ENCODE assay signal across 1 cellular context in the genomic region with DNA sequence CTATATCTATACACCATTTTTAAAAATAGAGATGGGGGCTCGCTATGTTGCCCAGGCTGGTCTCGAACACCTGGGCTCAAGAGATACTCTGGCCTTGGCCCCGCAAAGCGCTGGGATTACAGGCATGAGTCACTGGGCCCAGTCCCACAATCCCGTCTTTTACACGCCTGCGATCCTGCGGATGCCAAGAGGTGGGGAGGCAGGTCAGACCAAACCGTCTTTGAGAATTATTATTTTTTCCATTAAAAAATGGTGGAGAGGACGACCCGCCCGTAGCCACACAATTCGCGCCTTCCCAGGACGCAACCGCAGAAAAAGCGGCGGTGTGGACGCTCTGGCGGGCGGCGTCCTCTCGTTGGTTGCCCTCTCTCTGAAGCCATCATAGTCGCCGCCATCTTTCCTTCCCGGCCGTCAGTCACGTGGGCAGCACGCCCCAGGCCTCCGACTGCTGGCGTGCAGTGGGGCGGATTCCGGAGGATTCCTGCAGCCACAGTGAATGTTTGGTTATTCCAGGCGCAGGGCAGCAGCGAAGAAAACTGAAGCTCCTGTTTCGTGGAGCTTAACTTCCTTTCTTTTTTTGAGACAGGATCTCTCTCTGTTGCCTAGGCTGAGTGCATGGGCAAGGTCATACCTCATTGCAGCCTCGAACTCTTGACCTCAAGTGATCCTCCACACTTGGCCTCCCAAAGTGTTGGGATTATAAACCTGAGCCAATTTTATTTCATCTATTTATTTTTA.
TF ChIP-seq lines count a peak whose summit lies in the region.

No MANE protein-coding gene starts in this region.

TF ChIP-seq in HEK293, 187 proteins besides CTCF, POLR2A, EP300 and RAD21 (continued from another document and continues in another):
- TF ChIP-seq, protein P1, sequence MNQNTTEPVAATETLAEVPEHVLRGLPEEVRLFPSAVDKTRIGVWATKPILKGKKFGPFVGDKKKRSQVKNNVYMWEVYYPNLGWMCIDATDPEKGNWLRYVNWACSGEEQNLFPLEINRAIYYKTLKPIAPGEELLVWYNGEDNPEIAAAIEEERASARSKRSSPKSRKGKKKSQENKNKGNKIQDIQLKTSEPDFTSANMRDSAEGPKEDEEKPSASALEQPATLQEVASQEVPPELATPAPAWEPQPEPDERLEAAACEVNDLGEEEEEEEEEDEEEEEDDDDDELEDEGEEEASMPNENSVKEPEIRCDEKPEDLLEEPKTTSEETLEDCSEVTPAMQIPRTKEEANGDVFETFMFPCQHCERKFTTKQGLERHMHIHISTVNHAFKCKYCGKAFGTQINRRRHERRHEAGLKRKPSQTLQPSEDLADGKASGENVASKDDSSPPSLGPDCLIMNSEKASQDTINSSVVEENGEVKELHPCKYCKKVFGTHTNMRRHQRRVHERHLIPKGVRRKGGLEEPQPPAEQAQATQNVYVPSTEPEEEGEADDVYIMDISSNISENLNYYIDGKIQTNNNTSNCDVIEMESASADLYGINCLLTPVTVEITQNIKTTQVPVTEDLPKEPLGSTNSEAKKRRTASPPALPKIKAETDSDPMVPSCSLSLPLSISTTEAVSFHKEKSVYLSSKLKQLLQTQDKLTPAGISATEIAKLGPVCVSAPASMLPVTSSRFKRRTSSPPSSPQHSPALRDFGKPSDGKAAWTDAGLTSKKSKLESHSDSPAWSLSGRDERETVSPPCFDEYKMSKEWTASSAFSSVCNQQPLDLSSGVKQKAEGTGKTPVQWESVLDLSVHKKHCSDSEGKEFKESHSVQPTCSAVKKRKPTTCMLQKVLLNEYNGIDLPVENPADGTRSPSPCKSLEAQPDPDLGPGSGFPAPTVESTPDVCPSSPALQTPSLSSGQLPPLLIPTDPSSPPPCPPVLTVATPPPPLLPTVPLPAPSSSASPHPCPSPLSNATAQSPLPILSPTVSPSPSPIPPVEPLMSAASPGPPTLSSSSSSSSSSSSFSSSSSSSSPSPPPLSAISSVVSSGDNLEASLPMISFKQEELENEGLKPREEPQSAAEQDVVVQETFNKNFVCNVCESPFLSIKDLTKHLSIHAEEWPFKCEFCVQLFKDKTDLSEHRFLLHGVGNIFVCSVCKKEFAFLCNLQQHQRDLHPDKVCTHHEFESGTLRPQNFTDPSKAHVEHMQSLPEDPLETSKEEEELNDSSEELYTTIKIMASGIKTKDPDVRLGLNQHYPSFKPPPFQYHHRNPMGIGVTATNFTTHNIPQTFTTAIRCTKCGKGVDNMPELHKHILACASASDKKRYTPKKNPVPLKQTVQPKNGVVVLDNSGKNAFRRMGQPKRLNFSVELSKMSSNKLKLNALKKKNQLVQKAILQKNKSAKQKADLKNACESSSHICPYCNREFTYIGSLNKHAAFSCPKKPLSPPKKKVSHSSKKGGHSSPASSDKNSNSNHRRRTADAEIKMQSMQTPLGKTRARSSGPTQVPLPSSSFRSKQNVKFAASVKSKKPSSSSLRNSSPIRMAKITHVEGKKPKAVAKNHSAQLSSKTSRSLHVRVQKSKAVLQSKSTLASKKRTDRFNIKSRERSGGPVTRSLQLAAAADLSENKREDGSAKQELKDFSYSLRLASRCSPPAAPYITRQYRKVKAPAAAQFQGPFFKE (tag by site-specific recombination; IDR thresholded peaks at IDR 0.05; ENCODE audit: borderline replicate concordance), result no peak
- TF ChIP-seq ZNF501 (tag by site-specific recombination; IDR thresholded peaks at IDR 0.05), result peak; percentile 98
- peak; percentile 68; the same call in 1 of the 2 replicates for TF ChIP-seq WT1 (tag by site-specific recombination; IDR thresholded peaks at IDR 0.05)
- no peak for TF ChIP-seq ZNF677 (tag by site-specific recombination; IDR thresholded peaks at IDR 0.05)
- peak; percentile 30; the same call in 1 of the 2 replicates for TF ChIP-seq TRIM28 (IDR thresholded peaks at IDR 0.05; ENCODE audit: borderline replicate concordance, low read length)
- no peak for TF ChIP-seq ZNF701 (tag by site-specific recombination; IDR thresholded peaks at IDR 0.05)
- peak; percentile 52 for TF ChIP-seq ZNF600 (tag by site-specific recombination; IDR thresholded peaks at IDR 0.05)
- TF ChIP-seq, protein P2, sequence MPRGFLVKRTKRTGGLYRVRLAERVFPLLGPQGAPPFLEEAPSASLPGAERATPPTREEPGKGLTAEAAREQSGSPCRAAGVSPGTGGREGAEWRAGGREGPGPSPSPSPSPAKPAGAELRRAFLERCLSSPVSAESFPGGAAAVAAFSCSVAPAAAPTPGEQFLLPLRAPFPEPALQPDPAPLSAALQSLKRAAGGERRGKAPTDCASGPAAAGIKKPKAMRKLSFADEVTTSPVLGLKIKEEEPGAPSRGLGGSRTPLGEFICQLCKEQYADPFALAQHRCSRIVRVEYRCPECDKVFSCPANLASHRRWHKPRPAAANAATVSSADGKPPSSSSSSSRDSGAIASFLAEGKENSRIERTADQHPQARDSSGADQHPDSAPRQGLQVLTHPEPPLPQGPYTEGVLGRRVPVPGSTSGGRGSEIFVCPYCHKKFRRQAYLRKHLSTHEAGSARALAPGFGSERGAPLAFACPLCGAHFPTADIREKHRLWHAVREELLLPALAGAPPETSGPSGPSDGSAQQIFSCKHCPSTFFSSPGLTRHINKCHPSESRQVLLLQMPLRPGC (tag by site-specific recombination; IDR thresholded peaks at IDR 0.05), result peak; percentile 95
- TF ChIP-seq ZNF768 (tag by site-specific recombination; IDR thresholded peaks at IDR 0.05), result no peak
- no peak for TF ChIP-seq ZNF404 (tag by site-specific recombination; IDR thresholded peaks at IDR 0.05)
- TF ChIP-seq EGR2 (tag by site-specific recombination; IDR thresholded peaks at IDR 0.05; ENCODE audit: low read depth), result no peak
- TF ChIP-seq, protein P3, sequence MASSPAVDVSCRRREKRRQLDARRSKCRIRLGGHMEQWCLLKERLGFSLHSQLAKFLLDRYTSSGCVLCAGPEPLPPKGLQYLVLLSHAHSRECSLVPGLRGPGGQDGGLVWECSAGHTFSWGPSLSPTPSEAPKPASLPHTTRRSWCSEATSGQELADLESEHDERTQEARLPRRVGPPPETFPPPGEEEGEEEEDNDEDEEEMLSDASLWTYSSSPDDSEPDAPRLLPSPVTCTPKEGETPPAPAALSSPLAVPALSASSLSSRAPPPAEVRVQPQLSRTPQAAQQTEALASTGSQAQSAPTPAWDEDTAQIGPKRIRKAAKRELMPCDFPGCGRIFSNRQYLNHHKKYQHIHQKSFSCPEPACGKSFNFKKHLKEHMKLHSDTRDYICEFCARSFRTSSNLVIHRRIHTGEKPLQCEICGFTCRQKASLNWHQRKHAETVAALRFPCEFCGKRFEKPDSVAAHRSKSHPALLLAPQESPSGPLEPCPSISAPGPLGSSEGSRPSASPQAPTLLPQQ (tag by site-specific recombination; IDR thresholded peaks at IDR 0.05), result peak; percentile 91
- TF ChIP-seq ZNF24 (tag by site-specific recombination; IDR thresholded peaks at IDR 0.05), result peak; percentile 96
- TF ChIP-seq ZIC2 (tag by site-specific recombination; IDR thresholded peaks at IDR 0.05), result peak; percentile 78
- TF ChIP-seq ZNF366 (tag by site-specific recombination; conservative IDR thresholded peaks at IDR 0.05), result peak; percentile 82
- TF ChIP-seq OSR2 (tag by site-specific recombination; IDR thresholded peaks at IDR 0.05), result no peak
- TF ChIP-seq ZNF184 (tag by site-specific recombination; IDR thresholded peaks at IDR 0.05), result no peak
- no peak for TF ChIP-seq ZNF19 (tag by site-specific recombination; IDR thresholded peaks at IDR 0.05; ENCODE audit: low read depth)
- TF ChIP-seq, protein P4, sequence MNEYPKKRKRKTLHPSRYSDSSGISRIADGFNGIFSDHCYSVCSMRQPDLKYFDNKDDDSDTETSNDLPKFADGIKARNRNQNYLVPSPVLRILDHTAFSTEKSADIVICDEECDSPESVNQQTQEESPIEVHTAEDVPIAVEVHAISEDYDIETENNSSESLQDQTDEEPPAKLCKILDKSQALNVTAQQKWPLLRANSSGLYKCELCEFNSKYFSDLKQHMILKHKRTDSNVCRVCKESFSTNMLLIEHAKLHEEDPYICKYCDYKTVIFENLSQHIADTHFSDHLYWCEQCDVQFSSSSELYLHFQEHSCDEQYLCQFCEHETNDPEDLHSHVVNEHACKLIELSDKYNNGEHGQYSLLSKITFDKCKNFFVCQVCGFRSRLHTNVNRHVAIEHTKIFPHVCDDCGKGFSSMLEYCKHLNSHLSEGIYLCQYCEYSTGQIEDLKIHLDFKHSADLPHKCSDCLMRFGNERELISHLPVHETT (tag by site-specific recombination; IDR thresholded peaks at IDR 0.05), result peak; percentile 94
- no peak for TF ChIP-seq ZNF423 (tag by site-specific recombination; IDR thresholded peaks at IDR 0.05)
- TF ChIP-seq ZNF623 (tag by site-specific recombination; IDR thresholded peaks at IDR 0.05), result no peak
- no peak for TF ChIP-seq MZF1 (tag by site-specific recombination; IDR thresholded peaks at IDR 0.05; ENCODE audit: borderline replicate concordance)
- TF ChIP-seq, protein P5, sequence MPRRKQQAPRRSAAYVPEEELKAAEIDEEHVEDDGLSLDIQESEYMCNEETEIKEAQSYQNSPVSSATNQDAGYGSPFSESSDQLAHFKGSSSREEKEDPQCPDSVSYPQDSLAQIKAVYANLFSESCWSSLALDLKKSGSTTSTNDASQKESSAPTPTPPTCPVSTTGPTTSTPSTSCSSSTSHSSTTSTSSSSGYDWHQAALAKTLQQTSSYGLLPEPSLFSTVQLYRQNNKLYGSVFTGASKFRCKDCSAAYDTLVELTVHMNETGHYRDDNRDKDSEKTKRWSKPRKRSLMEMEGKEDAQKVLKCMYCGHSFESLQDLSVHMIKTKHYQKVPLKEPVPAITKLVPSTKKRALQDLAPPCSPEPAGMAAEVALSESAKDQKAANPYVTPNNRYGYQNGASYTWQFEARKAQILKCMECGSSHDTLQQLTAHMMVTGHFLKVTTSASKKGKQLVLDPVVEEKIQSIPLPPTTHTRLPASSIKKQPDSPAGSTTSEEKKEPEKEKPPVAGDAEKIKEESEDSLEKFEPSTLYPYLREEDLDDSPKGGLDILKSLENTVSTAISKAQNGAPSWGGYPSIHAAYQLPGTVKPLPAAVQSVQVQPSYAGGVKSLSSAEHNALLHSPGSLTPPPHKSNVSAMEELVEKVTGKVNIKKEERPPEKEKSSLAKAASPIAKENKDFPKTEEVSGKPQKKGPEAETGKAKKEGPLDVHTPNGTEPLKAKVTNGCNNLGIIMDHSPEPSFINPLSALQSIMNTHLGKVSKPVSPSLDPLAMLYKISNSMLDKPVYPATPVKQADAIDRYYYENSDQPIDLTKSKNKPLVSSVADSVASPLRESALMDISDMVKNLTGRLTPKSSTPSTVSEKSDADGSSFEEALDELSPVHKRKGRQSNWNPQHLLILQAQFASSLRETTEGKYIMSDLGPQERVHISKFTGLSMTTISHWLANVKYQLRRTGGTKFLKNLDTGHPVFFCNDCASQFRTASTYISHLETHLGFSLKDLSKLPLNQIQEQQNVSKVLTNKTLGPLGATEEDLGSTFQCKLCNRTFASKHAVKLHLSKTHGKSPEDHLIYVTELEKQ (tag by site-specific recombination; IDR thresholded peaks at IDR 0.05; ENCODE audit: borderline replicate concordance), result no peak; the same call in 1 of the 2 replicates
- no peak; the same call in 1 of the 2 replicates for TF ChIP-seq ZNF654 (tag by site-specific recombination; IDR thresholded peaks at IDR 0.05; ENCODE audit: low read depth)
- peak; percentile 99 for TF ChIP-seq YY1 (tag by site-specific recombination; IDR thresholded peaks at IDR 0.05)
- peak; percentile 98 for TF ChIP-seq ZSCAN30 (tag by site-specific recombination; IDR thresholded peaks at IDR 0.05)
- TF ChIP-seq ZNF354C (tag by site-specific recombination; IDR thresholded peaks at IDR 0.05; ENCODE audit: borderline replicate concordance, low read depth), result no peak
- peak; percentile 83 for TF ChIP-seq ZNF2 (tag by site-specific recombination; IDR thresholded peaks at IDR 0.05)
- TF ChIP-seq ZNF626 (tag by site-specific recombination; IDR thresholded peaks at IDR 0.05), result no peak
- peak; percentile 89 for TF ChIP-seq ZEB2 (tag by site-specific recombination; IDR thresholded peaks at IDR 0.05)
- TF ChIP-seq ZNF175 (tag by site-specific recombination; IDR thresholded peaks at IDR 0.05), result no peak
- no peak for TF ChIP-seq ZNF555 (tag by site-specific recombination; conservative IDR thresholded peaks at IDR 0.05)
- TF ChIP-seq IKZF3 (tag by site-specific recombination; IDR thresholded peaks at IDR 0.05), result peak; percentile 89
- no peak for TF ChIP-seq ZNF37A (tag by site-specific recombination; IDR thresholded peaks at IDR 0.05)
- TF ChIP-seq ZNF292 (tag by site-specific recombination; IDR thresholded peaks at IDR 0.05; ENCODE audit: borderline replicate concordance, low read depth), result no peak
- no peak for TF ChIP-seq ZNF830 (tag by site-specific recombination; IDR thresholded peaks at IDR 0.05; ENCODE audit: low read depth)
- TF ChIP-seq HOXC10 (CRISPR knock-in tag; IDR thresholded peaks at IDR 0.05), result no peak
- TF ChIP-seq SETDB1 (IDR thresholded peaks at IDR 0.05; ENCODE audit: insufficient read length, low read length), result no peak
- no peak for TF ChIP-seq ZFP41 (tag by site-specific recombination; IDR thresholded peaks at IDR 0.05; ENCODE audit: borderline replicate concordance)
- TF ChIP-seq BCL11B (tag by site-specific recombination; IDR thresholded peaks at IDR 0.05; ENCODE audit: low read depth), result no peak
- TF ChIP-seq, protein P6, sequence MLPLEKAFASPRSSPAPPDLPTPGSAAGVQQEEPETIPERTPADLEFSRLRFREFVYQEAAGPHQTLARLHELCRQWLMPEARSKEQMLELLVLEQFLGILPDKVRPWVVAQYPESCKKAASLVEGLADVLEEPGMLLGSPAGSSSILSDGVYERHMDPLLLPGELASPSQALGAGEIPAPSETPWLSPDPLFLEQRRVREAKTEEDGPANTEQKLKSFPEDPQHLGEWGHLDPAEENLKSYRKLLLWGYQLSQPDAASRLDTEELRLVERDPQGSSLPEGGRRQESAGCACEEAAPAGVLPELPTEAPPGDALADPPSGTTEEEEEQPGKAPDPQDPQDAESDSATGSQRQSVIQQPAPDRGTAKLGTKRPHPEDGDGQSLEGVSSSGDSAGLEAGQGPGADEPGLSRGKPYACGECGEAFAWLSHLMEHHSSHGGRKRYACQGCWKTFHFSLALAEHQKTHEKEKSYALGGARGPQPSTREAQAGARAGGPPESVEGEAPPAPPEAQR (tag by site-specific recombination; IDR thresholded peaks at IDR 0.05), result peak; percentile 82
- TF ChIP-seq SCRT2 (tag by site-specific recombination; IDR thresholded peaks at IDR 0.05), result 0 out of 2 replicates have a peak, but pooled peaks have one; percentile 30
- no peak for TF ChIP-seq ZSCAN23 (tag by site-specific recombination; IDR thresholded peaks at IDR 0.05)
- TF ChIP-seq YY2 (tag by site-specific recombination; IDR thresholded peaks at IDR 0.05), result peak; percentile 100
- TF ChIP-seq, protein P7, sequence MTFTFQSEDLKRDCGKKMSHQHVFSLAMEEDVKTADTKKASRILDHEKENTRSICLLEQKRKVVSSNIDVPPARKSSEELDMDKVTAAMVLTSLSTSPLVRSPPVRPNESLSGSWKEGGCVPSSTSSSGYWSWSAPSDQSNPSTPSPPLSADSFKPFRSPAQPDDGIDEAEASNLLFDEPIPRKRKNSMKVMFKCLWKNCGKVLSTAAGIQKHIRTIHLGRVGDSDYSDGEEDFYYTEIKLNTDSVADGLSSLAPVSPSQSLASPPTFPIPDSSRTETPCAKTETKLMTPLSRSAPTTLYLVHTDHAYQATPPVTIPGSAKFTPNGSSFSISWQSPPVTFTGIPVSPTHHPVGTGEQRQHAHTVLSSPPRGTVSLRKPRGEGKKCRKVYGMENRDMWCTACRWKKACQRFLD (tag by site-specific recombination; IDR thresholded peaks at IDR 0.05), result no peak
- no peak for TF ChIP-seq ZNF10 (tag by site-specific recombination; IDR thresholded peaks at IDR 0.05)
